32 cellular contexts compared by ENCODE assay signal in genomic region chr11:22713336-22713735, GRCh38.
"Had no signal": no experiment of that assay in that cellular context is flagged by ENCODE, and none has a peak within 500 bp of the region (broad histone marks: within the 10 kb centered on the region; RNA-seq: fewer than 3 reads in every experiment).

No MANE protein-coding gene starts in this region.

- H3K4me3 ChIP-seq: adrenal gland, cardiac muscle cell had no signal

- H3K9me3 ChIP-seq: adrenal gland had no signal

- H3K27ac ChIP-seq: adrenal gland, cardiac muscle cell, VCaP had no signal

- H3K4me1 ChIP-seq: adrenal gland had no signal

- DNase-seq: activated B cell treated with CpG ODN at 0.5 μM for 24 hours; activated CD4-positive, alpha-beta memory T cell treated with anti-CD3 and anti-CD28 coated beads for 36 hours; activated CD4-positive, alpha-beta T cell treated with anti-CD3 and anti-CD28 coated beads for 4 hours; activated CD4-positive, alpha-beta T cell treated with anti-CD3 and anti-CD28 coated beads, Interleukin-2, amount 10 ng/mL, durations not matched to agents 24 days and 14 days; activated CD4-positive, alpha-beta T cell treated with anti-CD3 and anti-CD28 coated beads, Interleukin-2, amount 50 U/mL, for 1 hour; activated CD4-positive, alpha-beta T cell treated with anti-CD3 and anti-CD28 coated beads, Interleukin-2, amount 50 U/mL, for 4 hours; activated CD4-positive, CD25-positive, alpha-beta regulatory T cell treated with anti-CD3 and anti-CD28 coated beads, Interleukin-2, amount 50 U/mL, for 72 hours; activated CD8-positive, alpha-beta memory T cell treated with anti-CD3 and anti-CD28 coated beads, Interleukin-2, amount 50 U/mL, for 4 hours; activated CD8-positive, alpha-beta T cell treated with anti-CD3 and anti-CD28 coated beads for 36 hours; activated effector memory CD4-positive, alpha-beta T cell treated with anti-CD3 and anti-CD28 coated beads, Interleukin-2, amount 50 U/mL, for 16 hours; activated gamma-delta T cell treated with Interleukin-2 at 50 U/mL for 16 hours; activated naive CD4-positive, alpha-beta T cell; activated naive CD4-positive, alpha-beta T cell treated with anti-CD3 and anti-CD28 coated beads for 36 hours; activated naive CD4-positive, alpha-beta T cell treated with anti-CD3 and anti-CD28 coated beads, Interleukin-2, amount 50 U/mL, for 16 hours; activated naive CD8-positive, alpha-beta T cell treated with anti-CD3 and anti-CD28 coated beads for 36 hours; activated T-cell treated with anti-CD3 and anti-CD28 coated beads for 4 hours; activated T-cell treated with anti-CD3 and anti-CD28 coated beads, Interleukin-2, amount 50 U/mL, for 1 hour; activated T-cell treated with anti-CD3 and anti-CD28 coated beads, Interleukin-2, amount 50 U/mL, for 4 hours; activated T-cell treated with anti-CD3 and anti-CD28 coated beads, Interleukin-2, amount 50 U/mL, for 72 hours; adrenal gland; amniotic stem cell; aorta; central memory CD4-positive, alpha-beta T cell; SW 1271; T-helper 1 cell; T-helper 2 cell; T-helper 9 cell had no signal

- H3K36me3 ChIP-seq: adrenal gland, cardiac muscle cell had no signal

- ATAC-seq: activated CD8-positive, alpha-beta T cell treated with anti-CD3 and anti-CD28 coated beads for 36 hours; activated naive CD4-positive, alpha-beta T cell treated with anti-CD3 and anti-CD28 coated beads, Interleukin-2, amount 50 U/mL, for 72 hours; activated T-cell treated with anti-CD3 and anti-CD28 coated beads, Interleukin-2, amount 50 U/mL, for 4 hours; activated T-cell treated with anti-CD3 and anti-CD28 coated beads, Interleukin-2, amount 50 U/mL, for 72 hours; activated T-helper 17 cell treated with anti-CD3 and anti-CD28 coated beads, Interleukin-2, amount 50 U/mL, for 72 hours had no signal

- FAIRE-seq: TTC549 had no signal

- H3K27me3 ChIP-seq: adrenal gland, cardiac muscle cell had no signal
